1 cellular context compared by ENCODE assay signal in genomic region chr12:124562796-124563181, GRCh38.
TF ChIP-seq lines count a peak whose summit lies in the region.

No MANE protein-coding gene starts in this region.

TF ChIP-seq in H1, 55 proteins besides CTCF, POLR2A, EP300 and RAD21:
- TF ChIP-seq POU5F1 (IDR thresholded peaks at IDR 0.05; ENCODE audit: low read depth, low read length) (no peak), ASH2L (IDR thresholded peaks at IDR 0.05; ENCODE audit: low read length) (no peak), TEAD4 (IDR thresholded peaks at IDR 0.05; ENCODE audit: low read depth, low read length) (no peak), SUZ12 (IDR thresholded peaks at IDR 0.05; ENCODE audit: low read length) (no peak), BACH1 (IDR thresholded peaks at IDR 0.05; ENCODE audit: low read length) (no peak), FOSL1 (IDR thresholded peaks at IDR 0.05; ENCODE audit: insufficient read depth, low read depth, low read length) (no peak), HDAC2 (IDR thresholded peaks at IDR 0.05; ENCODE audit: borderline replicate concordance in 1 of 2, low read depth in 2 of 2, low read length in 2 of 2) (0 out of 4 replicates have a peak, but pooled peaks of 1 of the 2 experiments have one; percentile 31), TAF7 (optimal IDR thresholded peaks at IDR 0.05; ENCODE audit: borderline replicate concordance, low read depth, low read length) (no peak), RFX5 (IDR thresholded peaks at IDR 0.05; ENCODE audit: borderline replicate concordance, low read depth, low read length) (no peak), SIRT6 (IDR thresholded peaks at IDR 0.05; ENCODE audit: low read length) (no peak), PHF8 (conservative IDR thresholded peaks at IDR 0.05; ENCODE audit: low read depth, low read length) (no peak), KDM1A (IDR thresholded peaks at IDR 0.05; ENCODE audit: borderline replicate concordance, low read length) (peak; percentile 90; the same call in 1 of the 2 replicates)
TF ChIP-seq in H1: peak in this region for 2.
